ENCODE assay signal across 26 cellular contexts in genomic region chr22:29628982-29629381, GRCh38. TPM values are rescaled to one million over a fixed set of nuclear protein-coding genes. Genes with fewer than 3 reads are reported as not detected.
DNase-seq lines count a peak whose midpoint lies in the region; ATAC-seq, FAIRE-seq and TF ChIP-seq lines count a peak whose summit lies in the region.
"Had no signal": no experiment of that assay in that cellular context is flagged by ENCODE, and none has a peak within 500 bp of the region (broad histone marks: within the 10 kb centered on the region; RNA-seq: fewer than 3 reads in every experiment).

No MANE protein-coding gene starts in this region.

- BruUV-seq in Panc1 (replicated peaks; lab: Mats Ljungman, UMichigan) = no TSS peak

- peaks cover 63% of the 10 kb centered on the region for H3K4me1 Mint-ChIP-seq in activated naive CD8-positive, alpha-beta T cell (ENCODE audit: low read depth)
- H3K4me1 Mint-ChIP-seq in activated naive CD8-positive, alpha-beta T cell treated with anti-CD3 and anti-CD28 coated beads, Interleukin-2, amount 50 U/mL, for 24 hours = peaks cover 44% of the 10 kb centered on the region

- intact Hi-C loops in Panc1 (cut with micrococcal nuclease; ENCODE audit: unreplicated experiment) = no loop called here

- no peaks in the 10 kb centered on the region for H3K9me3 Mint-ChIP-seq in activated naive CD8-positive, alpha-beta T cell (ENCODE audit: low read depth)
- H3K9me3 Mint-ChIP-seq in activated naive CD8-positive, alpha-beta T cell treated with anti-CD3 and anti-CD28 coated beads, Interleukin-2, amount 50 U/mL, for 24 hours = no peaks in the 10 kb centered on the region
- H3K9me3 Mint-ChIP-seq: IgD-negative memory B cell had no signal

- no peak for ATAC-seq in activated naive CD8-positive, alpha-beta T cell treated with anti-CD3 and anti-CD28 coated beads, Interleukin-2, amount 50 U/mL, for 24 hours
- ATAC-seq in Panc1 (no peak), GM18870 (IDR thresholded peaks at IDR 0.05; ENCODE audit: unreplicated experiment) (no peak)

- H3K27me3 ChIP-seq in Panc1 (ENCODE audit: control insufficient read depth, insufficient read depth, low read length) = no peaks in the 10 kb centered on the region

- H3K27ac ChIP-seq in Panc1 (ENCODE audit: low read length) (peak overlapping the region; percentile 87), VCaP (peak overlapping the region; percentile 49)
- H3K27ac ChIP-seq: SK-N-MC had no signal

- no peak for FAIRE-seq in HTR-8/SVneo (lab: Jason Lieb, UNC)
- FAIRE-seq: D721Med had no signal

- H3K4me3 ChIP-seq in Panc1 (ENCODE audit: low read depth in 2 of 2, low read length in 2 of 2) = no peak overlapping the region
- H3K4me3 ChIP-seq: SK-N-MC had no signal

- no peaks in the 10 kb centered on the region for H3K9me3 ChIP-seq in Panc1 (ENCODE audit: control insufficient read depth, insufficient read depth, low read depth, low read length)

- POLR2A ChIA-PET in Panc1 (lab: Charles Lee) = no interaction called here

- H3K27ac Mint-ChIP-seq in activated naive CD8-positive, alpha-beta T cell = no peak overlapping the region
- H3K27ac Mint-ChIP-seq in activated naive CD8-positive, alpha-beta T cell treated with anti-CD3 and anti-CD28 coated beads, Interleukin-2, amount 50 U/mL, for 24 hours = no peak overlapping the region
- H3K27ac Mint-ChIP-seq: IgD-negative memory B cell had no signal

- no peaks in the 10 kb centered on the region for H3K36me3 ChIP-seq in Panc1 (ENCODE audit: control insufficient read depth, insufficient read depth, low read length)

- CTCF ChIA-PET in Panc1 (lab: Charles Lee) = no interaction called here

- DNase-seq in activated naive CD8-positive, alpha-beta T cell treated with anti-CD3 and anti-CD28 coated beads, Interleukin-2, amount 50 U/mL, for 24 hours = no peak
- DNase-seq in Panc1 (ENCODE audit: low read depth, low spot score) (no peak), occipital lobe (lab: John Stamatoyannopoulos, UW) (no peak), NCI-H2107 (lab: John Stamatoyannopoulos, UW) (no peak), HTR-8/SVneo (ENCODE audit: insufficient read length, low spot score) (no peak)
- DNase-seq: AML-193, C1 segment of cervical spinal cord, DMS53, EL, Kasumi-1, MM.1S, NCI-H1048, NCI-H1436 treated with DMSO at 0.1 percent for 48 hours, NCI-H2029 treated with DMSO at 0.1 percent for 48 hours, NCI-H2171 treated with DMSO at 0.1 percent for 48 hours, NCI-H524 treated with DMSO at 0.1 percent for 48 hours, NCI-H82, RPMI8226, SHP77, SW 1271 had no signal

- no peaks in the 10 kb centered on the region for H3K36me3 Mint-ChIP-seq in activated naive CD8-positive, alpha-beta T cell
- H3K36me3 Mint-ChIP-seq in activated naive CD8-positive, alpha-beta T cell treated with anti-CD3 and anti-CD28 coated beads, Interleukin-2, amount 50 U/mL, for 24 hours (ENCODE audit: low read depth) = peaks cover 2% of the 10 kb centered on the region
- H3K36me3 Mint-ChIP-seq: IgD-negative memory B cell had no signal

- H3K27me3 Mint-ChIP-seq in activated naive CD8-positive, alpha-beta T cell = no peaks in the 10 kb centered on the region
- H3K27me3 Mint-ChIP-seq in activated naive CD8-positive, alpha-beta T cell treated with anti-CD3 and anti-CD28 coated beads, Interleukin-2, amount 50 U/mL, for 24 hours = no peaks in the 10 kb centered on the region
- H3K27me3 Mint-ChIP-seq: IgD-negative memory B cell had no signal

- peak overlapping the region; percentile 15 for H3K4me3 Mint-ChIP-seq in activated naive CD8-positive, alpha-beta T cell
- H3K4me3 Mint-ChIP-seq in activated naive CD8-positive, alpha-beta T cell treated with anti-CD3 and anti-CD28 coated beads, Interleukin-2, amount 50 U/mL, for 24 hours = no peak overlapping the region

- in situ Hi-C loops in Panc1 (cut with HindIII; ENCODE audit: low pct_unique_long_range_greater_than_20kb, low sequenced_read_pairs) = no loop called here

- H3K4me1 ChIP-seq in Panc1 (ENCODE audit: control insufficient read depth, insufficient read depth, low read length) = peaks cover 82% of the 10 kb centered on the region

- TF ChIP-seq CTCF in Panc1 (IDR thresholded peaks at IDR 0.05) (no peak), VCaP (conservative IDR thresholded peaks at IDR 0.05) (no peak)

RNA-seq across cellular contexts. Expression of gene NF2, which starts 25.5 kb away (rescaled TPM):
- total RNA-seq in Panc1 (2021; ENCODE audit: unreplicated experiment) = 190 TPM
- polyA plus RNA-seq in Panc1 (2012; ENCODE audit: insufficient read length) = 34.0 TPM
- 41.6 TPM for total RNA-seq in occipital lobe

RNA-seq across cellular contexts. Expression of gene NIPSNAP1, which starts 48.1 kb away (rescaled TPM):
- total RNA-seq in Panc1 (2021; ENCODE audit: unreplicated experiment) (40.0 TPM), occipital lobe (65.4 TPM)
- 72.8 TPM for polyA plus RNA-seq in Panc1 (2012; ENCODE audit: insufficient read length)
